Comparison of ENCODE assay signal across 9 cellular contexts in genomic region chr19:55069859-55070225, GRCh38. TPM values are rescaled to one million over a fixed set of nuclear protein-coding genes. Genes with fewer than 3 reads are reported as not detected.
A peak's percentile ranks its signal among the peaks of the same experiment; 100 is the strongest.
DNase-seq lines count a peak whose midpoint lies in the region; ATAC-seq and TF ChIP-seq lines count a peak whose summit lies in the region.
"Had no signal": no experiment of that assay in that cellular context is flagged by ENCODE, and none has a peak within 500 bp of the region (broad histone marks: within the 10 kb centered on the region; RNA-seq: fewer than 3 reads in every experiment).

No MANE protein-coding gene starts in this region.

- H3K27me3 ChIP-seq in HUES6 (ENCODE audit: control insufficient read depth, insufficient read depth, low read length), result peaks cover 90% of the 10 kb centered on the region
- H3K27me3 ChIP-seq in hepatocyte, result peaks cover 9% of the 10 kb centered on the region
- peaks cover 24% of the 10 kb centered on the region for H3K27me3 ChIP-seq in rectal smooth muscle tissue (ENCODE audit: control insufficient read depth, insufficient read depth, low read length)
- H3K27me3 ChIP-seq: ascending aorta had no signal

- no peaks in the 10 kb centered on the region for H4K20me1 ChIP-seq in hepatocyte (ENCODE audit: insufficient read depth, poor library complexity, severe bottlenecking)

- DNase-seq in hepatocyte (ENCODE audit: low spot score) (no peak), hippocampal formation (lab: John Stamatoyannopoulos, UW) (no peak)
- DNase-seq: stimulated activated CD8-positive, alpha-beta memory T cell treated with anti-CD3 and anti-CD28 coated beads, Interleukin-4, amount 100 ng/mL, for 48 hours had no signal

- ATAC-seq in SK-N-SH treated with all-trans-retinoic acid at 6 μM for 48 hours (no peak), HG03565 (IDR thresholded peaks at IDR 0.05; ENCODE audit: unreplicated experiment) (no peak), HG03378 (IDR thresholded peaks at IDR 0.05; ENCODE audit: unreplicated experiment) (no peak)

- H3K4me1 ChIP-seq in HUES6 (ENCODE audit: control insufficient read depth, insufficient read depth, low read length) (peaks cover 9% of the 10 kb centered on the region; the same call in 1 of the 2 replicates), hepatocyte (ENCODE audit: insufficient read depth) (peaks cover 4% of the 10 kb centered on the region), rectal smooth muscle tissue (ENCODE audit: control insufficient read depth, insufficient read depth, low read length) (no peaks in the 10 kb centered on the region)
- H3K4me1 ChIP-seq: ascending aorta had no signal

- no peaks in the 10 kb centered on the region for H3K9me3 ChIP-seq in HUES6 (ENCODE audit: control insufficient read depth, insufficient read depth, low read depth, low read length)
- H3K9me3 ChIP-seq in hepatocyte (ENCODE audit: low read depth), result no peaks in the 10 kb centered on the region
- H3K9me3 ChIP-seq: ascending aorta had no signal

- no peak overlapping the region for H3K27ac ChIP-seq in HUES6 (ENCODE audit: low read depth, low read length)
- H3K27ac ChIP-seq in hepatocyte, result peak overlapping the region; percentile 96
- no peak overlapping the region for H3K27ac ChIP-seq in rectal smooth muscle tissue (ENCODE audit: low read depth, low read length)
- H3K27ac ChIP-seq: ascending aorta had no signal

- H3K79me2 ChIP-seq in hepatocyte, result no peaks in the 10 kb centered on the region

- H2AFZ ChIP-seq in hepatocyte, result no peak overlapping the region

- WGBS in hepatocyte (ENCODE audit: low lambda C conversion rate, missing lambda C conversion rate), result 89% methylated on average over 3 of the region's 3 CpGs

- peak overlapping the region; percentile 75 for H3K4me2 ChIP-seq in hepatocyte

- H3K9ac ChIP-seq in HUES6 (ENCODE audit: low read length) (no peak overlapping the region), rectal smooth muscle tissue (ENCODE audit: low read length) (no peak overlapping the region)

- peak overlapping the region; percentile 53 for H3K4me3 ChIP-seq in HUES6 (ENCODE audit: low read depth, low read length)
- H3K4me3 ChIP-seq in hepatocyte, result peak overlapping the region; percentile 2
- H3K4me3 ChIP-seq in rectal smooth muscle tissue (ENCODE audit: low read length), result peak overlapping the region; percentile 17
- H3K4me3 ChIP-seq: ascending aorta had no signal

- TF ChIP-seq CTCF in hepatocyte (IDR thresholded peaks at IDR 0.05; ENCODE audit: poor library complexity), result no peak

- H3K36me3 ChIP-seq in HUES6 (ENCODE audit: control insufficient read depth, insufficient read depth, low read length) (no peaks in the 10 kb centered on the region), hepatocyte (replicated peaks; ENCODE audit: insufficient read depth, low read depth) (no peaks in the 10 kb centered on the region), rectal smooth muscle tissue (ENCODE audit: control insufficient read depth, insufficient read depth, low read length) (no peaks in the 10 kb centered on the region)
- H3K36me3 ChIP-seq: ascending aorta had no signal

- no peaks in the 10 kb centered on the region for H3K9me2 ChIP-seq in hepatocyte (replicated peaks; ENCODE audit: insufficient read depth)

TF ChIP-seq in SK-N-SH treated with all-trans-retinoic acid at 6 μM for 48 hours, 23 proteins besides CTCF, POLR2A, EP300 and RAD21:
- TF ChIP-seq ARNTL (CRISPR knock-in tag; IDR thresholded peaks at IDR 0.05; ENCODE audit: borderline replicate concordance, low read depth) (no peak), ZNF8 (CRISPR knock-in tag; IDR thresholded peaks at IDR 0.05) (no peak), GLIS3 (CRISPR knock-in tag; IDR thresholded peaks at IDR 0.05) (no peak), ZFP3 (CRISPR knock-in tag; IDR thresholded peaks at IDR 0.05) (peak; percentile 99)

RNA-seq across cellular contexts. Expression of gene EPS8L1, which starts 5.8 kb away (rescaled TPM):
- 20.5 and 25.7 TPM in 2 replicates for total RNA-seq in hepatocyte
- 33.8 and 49.6 TPM in 2 replicates for polyA plus RNA-seq in hepatocyte
- total RNA-seq: ascending aorta had no signal

RNA-seq across cellular contexts. Expression of gene RDH13, which starts 6.9 kb away (rescaled TPM):
- 14.5 and 17.3 TPM in 2 replicates for total RNA-seq in hepatocyte
- 17.7 and 21.9 TPM in 2 replicates for polyA plus RNA-seq in hepatocyte

RNA-seq across cellular contexts. Expression of gene GP6, which starts 31.8 kb away (rescaled TPM):
- total RNA-seq in hepatocyte, result 0.07 TPM in 1 of 2 replicates, not detected in the other
- 0.24 and 0.93 TPM in 2 replicates for polyA plus RNA-seq in hepatocyte
- total RNA-seq: ascending aorta had no signal

RNA-seq across cellular contexts. Expression of gene PPP1R12C, which starts 47.6 kb away (rescaled TPM):
- total RNA-seq in hepatocyte, result 69.7 and 71.8 TPM in 2 replicates
- polyA plus RNA-seq in hepatocyte, result 74.5 and 83.6 TPM in 2 replicates

Comparison
In these comparisons a context has a peak if more than half of its experiments do, and no peak if none do; other contexts are left out.
1. H3K4me3 ChIP-seq: peak in every context shown above with its lines; median percentile 53 in HUES6; 17 in rectal smooth muscle tissue; 2 in hepatocyte.